Comparison of ENCODE assay signal across 24 cellular contexts in genomic region chr20:46985671-46986070, GRCh38.
"Had no signal": no experiment of that assay in that cellular context is flagged by ENCODE, and none has a peak within 500 bp of the region (broad histone marks: within the 10 kb centered on the region; RNA-seq: fewer than 3 reads in every experiment).

No MANE protein-coding gene starts in this region.

- DNase-seq: activated CD4-positive, alpha-beta T cell treated with anti-CD3 and anti-CD28 coated beads for 48 hours; activated CD4-positive, alpha-beta T cell treated with anti-CD3 and anti-CD28 coated beads, Interleukin-2, amount 50 U/mL, for 4 hours; activated CD4-positive, CD25-positive, alpha-beta regulatory T cell treated with anti-CD3 and anti-CD28 coated beads, Interleukin-2, amount 50 U/mL, for 72 hours; activated CD8-positive, alpha-beta memory T cell treated with anti-CD3 and anti-CD28 coated beads, Interleukin-2, amount 50 U/mL, for 48 hours; activated CD8-positive, alpha-beta T cell treated with anti-CD3 and anti-CD28 coated beads, Interleukin-2, amount 10 ng/mL, durations not matched to agents 7 days and 5 days; activated effector memory CD4-positive, alpha-beta T cell treated with Interleukin-2 at 50 U/mL for 16 hours; activated naive CD4-positive, alpha-beta T cell; activated T-cell treated with anti-CD3 and anti-CD28 coated beads, Interleukin-2, amount 50 U/mL, for 1 hour; brain microvascular endothelial cell; NCI-H1092; NCI-H1417; NCI-H1930; NCI-H2171; NCI-H2227 treated with DMSO at 0.1 percent for 48 hours; NCI-H446 treated with DMSO at 0.1 percent for 48 hours; NCI-H524 treated with DMSO at 0.1 percent for 48 hours; NCI-H774; SIG-M5; T-helper 17 cell; T-helper 9 cell had no signal

- ATAC-seq: activated CD8-positive, alpha-beta T cell treated with anti-CD3 and anti-CD28 coated beads, Interleukin-2, amount 10 ng/mL, durations not matched to agents 7 days and 5 days; T-helper 17 cell; WTC11 had no signal

- H3K4me3 Mint-ChIP-seq: activated CD8-positive, alpha-beta T cell treated with anti-CD3 and anti-CD28 coated beads, Interleukin-2, amount 10 ng/mL, durations not matched to agents 7 days and 5 days; activated naive CD8-positive, alpha-beta T cell; activated T-helper 1 cell treated with anti-CD3 and anti-CD28 coated beads, Interleukin-12 subunit alpha, Interleukin-12 subunit beta, Interleukin-2, Interleukin-4 antibody, amounts not matched to agents 30 ng/mL and 10 ng/mL and 1 ng/mL, durations not matched to agents 14 hours and 24 hours and 36 hours; T-helper 17 cell; WTC11 had no signal

- H3K36me3 ChIP-seq: brain microvascular endothelial cell had no signal

- H3K27ac Mint-ChIP-seq: activated CD8-positive, alpha-beta T cell treated with anti-CD3 and anti-CD28 coated beads, Interleukin-2, amount 10 ng/mL, durations not matched to agents 7 days and 5 days; activated naive CD8-positive, alpha-beta T cell; activated T-helper 1 cell treated with anti-CD3 and anti-CD28 coated beads, Interleukin-12 subunit alpha, Interleukin-12 subunit beta, Interleukin-2, Interleukin-4 antibody, amounts not matched to agents 30 ng/mL and 10 ng/mL and 1 ng/mL, durations not matched to agents 14 hours and 24 hours and 36 hours; T-helper 17 cell; WTC11 had no signal

- H3K9ac ChIP-seq: KMS-11 had no signal

- H3K27ac ChIP-seq: brain microvascular endothelial cell, KMS-11 had no signal
